8 cellular contexts compared by ENCODE assay signal in the genomic region with DNA sequence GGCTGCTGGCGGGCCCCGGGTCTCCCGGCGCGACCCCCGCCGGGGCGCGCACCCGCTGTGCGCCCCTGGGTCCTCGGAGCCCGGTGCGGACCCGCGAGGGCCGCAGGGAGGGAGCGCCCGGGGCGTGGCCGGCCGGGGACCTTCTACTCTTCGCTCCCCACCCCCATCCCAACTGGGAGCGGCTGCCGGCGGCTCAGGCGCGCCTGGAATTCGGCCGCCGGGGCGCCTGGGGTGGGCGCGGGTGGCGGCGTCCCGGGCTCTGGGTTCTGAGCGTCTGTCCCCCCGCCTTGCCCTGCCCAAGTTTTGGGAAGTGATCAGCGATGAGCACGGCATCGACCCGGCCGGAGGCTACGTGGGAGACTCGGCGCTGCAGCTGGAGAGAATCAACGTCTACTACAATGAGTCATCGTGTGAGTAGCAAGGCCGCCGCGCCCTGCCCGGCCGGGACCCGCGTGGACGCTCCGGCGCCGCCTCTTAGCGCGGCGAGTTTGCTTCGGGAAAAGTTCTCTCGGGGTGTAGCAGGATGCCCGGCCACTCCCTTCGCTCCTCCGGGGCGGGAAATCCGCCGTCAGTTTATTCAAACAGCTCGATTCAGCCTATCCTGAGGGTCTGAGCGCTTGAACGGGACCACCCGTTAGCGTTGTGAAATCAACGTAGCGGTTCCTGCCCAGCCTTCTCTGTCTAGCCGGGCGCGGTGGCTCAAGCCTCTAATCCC. TPM values are rescaled to one million over a fixed set of nuclear protein-coding genes. Genes with fewer than 3 reads are reported as not detected.
A peak's percentile ranks its signal among the peaks of the same experiment; 100 is the strongest.
DNase-seq lines count a peak whose midpoint lies in the region; ATAC-seq and TF ChIP-seq lines count a peak whose summit lies in the region.

No MANE protein-coding gene starts in this region.

- peaks cover 9% of the 10 kb centered on the region for H3K9me3 Mint-ChIP-seq in CD8-positive, alpha-beta T cell
- H3K9me3 Mint-ChIP-seq in stimulated activated naive B cell treated with anti-CD40 and anti-IgM and Interleukin-4, amounts not matched to agents 10 μg/mL and 1 μg/mL and 100 μg/mL, for 72 hours, result no peaks in the 10 kb centered on the region

- H3K27me3 ChIP-seq in CD8-positive, alpha-beta T cell (ENCODE audit: insufficient read depth, low read length), result peaks cover 6% of the 10 kb centered on the region
- H3K27me3 ChIP-seq in colonic mucosa, result peaks cover 28% of the 10 kb centered on the region

- H3K27ac Mint-ChIP-seq in CD8-positive, alpha-beta T cell, result no peak overlapping the region
- H3K27ac Mint-ChIP-seq in stimulated activated naive B cell treated with anti-CD40 and anti-IgM and Interleukin-4, amounts not matched to agents 10 μg/mL and 1 μg/mL and 100 μg/mL, for 72 hours, result peak overlapping the region; percentile 84

- peak overlapping the region; percentile 46 to 79 for H3K9ac ChIP-seq in colonic mucosa (ENCODE audit: low read depth in 2 of 2, low read length in 2 of 2)

- H3K27ac ChIP-seq in CD8-positive, alpha-beta T cell (ENCODE audit: low read depth, low read length), result no peak overlapping the region
- peak overlapping the region; percentile 97 for H3K27ac ChIP-seq in RWPE1
- H3K27ac ChIP-seq in colonic mucosa, result peak overlapping the region; percentile 90

- no peaks in the 10 kb centered on the region for H3K36me3 Mint-ChIP-seq in CD8-positive, alpha-beta T cell
- peaks cover 21 to 23% of the 10 kb centered on the region in 2 donors for H3K36me3 Mint-ChIP-seq in stimulated activated naive B cell treated with anti-CD40 and anti-IgM and Interleukin-4, amounts not matched to agents 10 μg/mL and 1 μg/mL and 100 μg/mL, for 72 hours

- peak overlapping the region; percentile 43 for H3K4me3 Mint-ChIP-seq in CD8-positive, alpha-beta T cell
- H3K4me3 Mint-ChIP-seq in stimulated activated naive B cell treated with anti-CD40 and anti-IgM and Interleukin-4, amounts not matched to agents 10 μg/mL and 1 μg/mL and 100 μg/mL, for 72 hours, result peak overlapping the region; percentile 83 to 87

- peaks cover 14% of the 10 kb centered on the region for H3K4me1 Mint-ChIP-seq in CD8-positive, alpha-beta T cell (ENCODE audit: low read depth)
- H3K4me1 Mint-ChIP-seq in stimulated activated naive B cell treated with anti-CD40 and anti-IgM and Interleukin-4, amounts not matched to agents 10 μg/mL and 1 μg/mL and 100 μg/mL, for 72 hours, result peaks cover 17 to 36% of the 10 kb centered on the region in 2 donors

- DNase-seq in CD8-positive, alpha-beta T cell, result no peak
- DNase-seq in RWPE1 (ENCODE audit: low spot score), result peak; percentile 80
- peak; percentile 67 for DNase-seq in colonic mucosa
- DNase-seq in left lobe of liver (ENCODE audit: low spot score), result peak; percentile 54
- DNase-seq in stimulated activated naive B cell treated with anti-CD40 and anti-IgM and Interleukin-4, amounts not matched to agents 10 μg/mL and 1 μg/mL and 100 μg/mL, for 72 hours, result peak; percentile 64

- intact Hi-C loops in CD8-positive, alpha-beta T cell (cut with DNase I, micrococcal nuclease), result no loop called here
- intact Hi-C loops in colonic mucosa (cut with DNase I), result no loop called here

- CTCF ChIA-PET in CD8-positive, alpha-beta T cell (lab: Charles Lee), result no interaction called here
- CTCF ChIA-PET in RWPE1 (lab: Yijun Ruan, JAX), result interaction anchor here (0.6 to 3.9 kb wide), 5 partner anchors 19 to 1378 kb away, joined by 3 to 15 read pairs (median 4); no protein-coding TSS in a partner anchor

- POLR2A ChIA-PET in CD8-positive, alpha-beta T cell (lab: Charles Lee), result no interaction called here
- POLR2A ChIA-PET in RWPE1 (lab: Yijun Ruan, JAX; ENCODE audit: low non-redundant PET), result interaction anchor here (0.6 to 0.8 kb wide), 2 partner anchors 12 to 22 kb away, joined by 3 to 4 read pairs; no protein-coding TSS in a partner anchor

- no peaks in the 10 kb centered on the region for H3K4me1 ChIP-seq in CD8-positive, alpha-beta T cell (ENCODE audit: insufficient read depth, low read length)
- H3K4me1 ChIP-seq in colonic mucosa, result peaks cover 5% of the 10 kb centered on the region

- H3K9me3 ChIP-seq in CD8-positive, alpha-beta T cell (ENCODE audit: low read length), result no peaks in the 10 kb centered on the region
- H3K9me3 ChIP-seq in colonic mucosa, result no peaks in the 10 kb centered on the region

- no peaks in the 10 kb centered on the region for H3K36me3 ChIP-seq in CD8-positive, alpha-beta T cell (ENCODE audit: insufficient read depth, low read length)
- H3K36me3 ChIP-seq in colonic mucosa, result no peaks in the 10 kb centered on the region

- no peak overlapping the region for H3K4me3 ChIP-seq in CD8-positive, alpha-beta T cell (ENCODE audit: low read depth, low read length)
- H3K4me3 ChIP-seq in colonic mucosa, result peak overlapping the region; percentile 48

- no peak for TF ChIP-seq CTCF in CD8-positive, alpha-beta T cell (IDR thresholded peaks at IDR 0.05)
- no peak for TF ChIP-seq CTCF in RWPE1 (conservative IDR thresholded peaks at IDR 0.05; ENCODE audit: low read depth)
- TF ChIP-seq CTCF in colonic mucosa (IDR thresholded peaks at IDR 0.05), result no peak

- peaks cover 40% of the 10 kb centered on the region for H3K27me3 Mint-ChIP-seq in CD8-positive, alpha-beta T cell (ENCODE audit: low read depth)
- peaks cover 9 to 28% of the 10 kb centered on the region in 2 donors for H3K27me3 Mint-ChIP-seq in stimulated activated naive B cell treated with anti-CD40 and anti-IgM and Interleukin-4, amounts not matched to agents 10 μg/mL and 1 μg/mL and 100 μg/mL, for 72 hours

- ATAC-seq in CD8-positive, alpha-beta T cell, result no peak
- ATAC-seq in GM19324 (IDR thresholded peaks at IDR 0.05; ENCODE audit: low FRiP score, unreplicated experiment) (peak; percentile 46), HG03196 (IDR thresholded peaks at IDR 0.05; ENCODE audit: unreplicated experiment) (peak; percentile 44), left lobe of liver (peak; percentile 51), GM19467 (IDR thresholded peaks at IDR 0.05; ENCODE audit: unreplicated experiment) (no peak)
- peak; percentile 80 for ATAC-seq in stimulated activated naive B cell treated with anti-CD40 and anti-IgM and Interleukin-4, amounts not matched to agents 10 μg/mL and 1 μg/mL and 100 μg/mL, for 72 hours (replicated peaks)

RNA-seq across cellular contexts. Expression of a gene that starts 0.5 kb away (rescaled TPM):
- under 1 TPM; 0.60 to 0.94 TPM for total RNA-seq in CD8-positive, alpha-beta T cell
- total RNA-seq in colonic mucosa (10 to 100 TPM in 1 of 2 donors, 1 to 10 TPM in 1; 7.8 to 41.6 TPM), left lobe of liver (5.2 TPM)

RNA-seq across cellular contexts. Expression of a gene that starts 54.4 kb away (rescaled TPM):
- total RNA-seq in CD8-positive, alpha-beta T cell, result not detected
- total RNA-seq in colonic mucosa, result not detected
- not detected for total RNA-seq in left lobe of liver

Comparison
In these comparisons a context has a peak if more than half of its experiments do, and no peak if none do; other contexts are left out.
1. ATAC-seq: peak in GM19324 (single experiment), HG03196 (single experiment), left lobe of liver (single experiment) and stimulated activated naive B cell treated with anti-CD40 and anti-IgM and Interleukin-4, amounts not matched to agents 10 μg/mL and 1 μg/mL and 100 μg/mL, for 72 hours (2 of 2); none in CD8-positive, alpha-beta T cell (single experiment) and GM19467 (single experiment).
2. DNase-seq: peak in RWPE1 (single experiment), colonic mucosa (single experiment), left lobe of liver (single experiment) and stimulated activated naive B cell treated with anti-CD40 and anti-IgM and Interleukin-4, amounts not matched to agents 10 μg/mL and 1 μg/mL and 100 μg/mL, for 72 hours (single experiment); none in CD8-positive, alpha-beta T cell (0 of 7).